8 cellular contexts compared by ENCODE assay signal in genomic region chr1:9687876-9688582, GRCh38. TPM values are rescaled to one million over a fixed set of nuclear protein-coding genes. Genes with fewer than 3 reads are reported as not detected.
DNase-seq lines count a peak whose midpoint lies in the region; ATAC-seq lines count a peak whose summit lies in the region.

No MANE protein-coding gene starts in this region.

- in situ Hi-C loops in KBM-7 (cut with MboI; ENCODE audit: low pct_unique_long_range_greater_than_20kb, low sequenced_read_pairs): no loop called here

- H3K9ac ChIP-seq in skeletal muscle satellite cell (ENCODE audit: low read depth, low read length): peak overlapping the region; percentile 77

- peaks cover 25% of the 10 kb centered on the region for H3K36me3 Mint-ChIP-seq in activated T-helper 1 cell treated with anti-CD3 and anti-CD28 coated beads, Interleukin-12 subunit alpha, Interleukin-12 subunit beta, Interleukin-2, Interleukin-4 antibody, amounts not matched to agents 30 ng/mL and 10 ng/mL and 1 ng/mL, durations not matched to agents 14 hours and 24 hours and 36 hours (ENCODE audit: low read depth)

- ATAC-seq in HG02763 (IDR thresholded peaks at IDR 0.05; ENCODE audit: unreplicated experiment): no peak

- H3K4me3 ChIP-seq in skeletal muscle satellite cell (ENCODE audit: low read length): peak overlapping the region; percentile 75

- peaks cover 60% of the 10 kb centered on the region for H3K4me1 Mint-ChIP-seq in activated T-helper 1 cell treated with anti-CD3 and anti-CD28 coated beads, Interleukin-12 subunit alpha, Interleukin-12 subunit beta, Interleukin-2, Interleukin-4 antibody, amounts not matched to agents 30 ng/mL and 10 ng/mL and 1 ng/mL, durations not matched to agents 14 hours and 24 hours and 36 hours (ENCODE audit: low read depth)

- peak overlapping the region; percentile 75 for H3K4me3 Mint-ChIP-seq in activated T-helper 1 cell treated with anti-CD3 and anti-CD28 coated beads, Interleukin-12 subunit alpha, Interleukin-12 subunit beta, Interleukin-2, Interleukin-4 antibody, amounts not matched to agents 30 ng/mL and 10 ng/mL and 1 ng/mL, durations not matched to agents 14 hours and 24 hours and 36 hours

- peaks cover 45% of the 10 kb centered on the region for H3K4me1 ChIP-seq in skeletal muscle satellite cell (ENCODE audit: control insufficient read depth, insufficient read depth, low read length)

- H3K4me2 ChIP-seq in skeletal muscle satellite cell (ENCODE audit: low read length): peak overlapping the region; percentile 97

- H3K9me3 Mint-ChIP-seq in activated T-helper 1 cell treated with anti-CD3 and anti-CD28 coated beads, Interleukin-12 subunit alpha, Interleukin-12 subunit beta, Interleukin-2, Interleukin-4 antibody, amounts not matched to agents 30 ng/mL and 10 ng/mL and 1 ng/mL, durations not matched to agents 14 hours and 24 hours and 36 hours: no peaks in the 10 kb centered on the region

- DNase-seq in DMS79 (lab: John Stamatoyannopoulos, UW) (peak; percentile 12), HK-2 (ENCODE audit: unreplicated experiment) (peak; percentile 53), hepatic stellate cell (ENCODE audit: low spot score) (peak; percentile 35), NCI-H1694 (lab: John Stamatoyannopoulos, UW) (no peak), KBM-7 (no peak)
- DNase-seq in activated T-helper 1 cell treated with anti-CD3 and anti-CD28 coated beads, Interleukin-12 subunit alpha, Interleukin-12 subunit beta, Interleukin-2, Interleukin-4 antibody, amounts not matched to agents 30 ng/mL and 10 ng/mL and 1 ng/mL, durations not matched to agents 14 hours and 24 hours and 36 hours (ENCODE audit: low spot score): no peak

- no peaks in the 10 kb centered on the region for H3K9me3 ChIP-seq in skeletal muscle satellite cell (replicated peaks; ENCODE audit: low read length)

- H3K36me3 ChIP-seq in skeletal muscle satellite cell (ENCODE audit: insufficient read depth, low read length): no peaks in the 10 kb centered on the region

- no peaks in the 10 kb centered on the region for H3K27me3 Mint-ChIP-seq in activated T-helper 1 cell treated with anti-CD3 and anti-CD28 coated beads, Interleukin-12 subunit alpha, Interleukin-12 subunit beta, Interleukin-2, Interleukin-4 antibody, amounts not matched to agents 30 ng/mL and 10 ng/mL and 1 ng/mL, durations not matched to agents 14 hours and 24 hours and 36 hours (ENCODE audit: insufficient read depth)

- H3K27me3 ChIP-seq in skeletal muscle satellite cell (ENCODE audit: control insufficient read depth, insufficient read depth, low read length): no peaks in the 10 kb centered on the region

- peak overlapping the region; percentile 70 for H3K27ac Mint-ChIP-seq in activated T-helper 1 cell treated with anti-CD3 and anti-CD28 coated beads, Interleukin-12 subunit alpha, Interleukin-12 subunit beta, Interleukin-2, Interleukin-4 antibody, amounts not matched to agents 30 ng/mL and 10 ng/mL and 1 ng/mL, durations not matched to agents 14 hours and 24 hours and 36 hours

- intact Hi-C loops in activated T-helper 1 cell treated with anti-CD3 and anti-CD28 coated beads, Interleukin-12 subunit alpha, Interleukin-12 subunit beta, Interleukin-2, Interleukin-4 antibody, amounts not matched to agents 30 ng/mL and 10 ng/mL and 1 ng/mL, durations not matched to agents 14 hours and 24 hours and 36 hours (cut with micrococcal nuclease): loop anchor here (1.0 kb wide), 1 partner anchor 33 kb away; no protein-coding TSS in a partner anchor

RNA-seq across cellular contexts. Expression of gene PIK3CD, which starts 36.5 kb away (rescaled TPM):
- 287 and 291 TPM in 2 replicates for total RNA-seq in activated T-helper 1 cell treated with anti-CD3 and anti-CD28 coated beads, Interleukin-12 subunit alpha, Interleukin-12 subunit beta, Interleukin-2, Interleukin-4 antibody, amounts not matched to agents 30 ng/mL and 10 ng/mL and 1 ng/mL, durations not matched to agents 14 hours and 24 hours and 36 hours
- 5.0 and 6.6 TPM in 2 replicates for total RNA-seq in skeletal muscle satellite cell (2012; rRNA removed)

Comparison
In these comparisons a context has a peak if more than half of its experiments do, and no peak if none do; other contexts are left out.
1. DNase-seq: peak in DMS79 (single experiment), HK-2 (single experiment) and hepatic stellate cell (single experiment); none in activated T-helper 1 cell treated with anti-CD3 and anti-CD28 coated beads, Interleukin-12 subunit alpha, Interleukin-12 subunit beta, Interleukin-2, Interleukin-4 antibody, amounts not matched to agents 30 ng/mL and 10 ng/mL and 1 ng/mL, durations not matched to agents 14 hours and 24 hours and 36 hours (single experiment), NCI-H1694 (single experiment) and KBM-7 (single experiment).